ENCODE assay signal across 12 cellular contexts in genomic region chr2:152167070-152167469, GRCh38. TPM values are rescaled to one million over a fixed set of nuclear protein-coding genes. Genes with fewer than 3 reads are reported as not detected.
A peak's percentile ranks its signal among the peaks of the same experiment; 100 is the strongest.
DNase-seq lines count a peak whose midpoint lies in the region; ATAC-seq and TF ChIP-seq lines count a peak whose summit lies in the region.
"Had no signal": no experiment of that assay in that cellular context is flagged by ENCODE, and none has a peak within 500 bp of the region (broad histone marks: within the 10 kb centered on the region; RNA-seq: fewer than 3 reads in every experiment).

No MANE protein-coding gene starts in this region.

- TF ChIP-seq CTCF in choroid plexus epithelial cell (conservative IDR thresholded peaks at IDR 0.05; ENCODE audit: low read depth, low read length) = no peak

- H3K4me3 ChIP-seq in choroid plexus epithelial cell (ENCODE audit: low read depth, low read length) = no peak overlapping the region
- H3K4me3 ChIP-seq: tibial nerve had no signal

- peak; percentile 3 for DNase-seq in A172 (ENCODE audit: low spot score)
- peak; percentile 33 for DNase-seq in choroid plexus epithelial cell (ENCODE audit: low read depth)
- no peak for DNase-seq in kidney glomerular epithelial cell (lab: John Stamatoyannopoulos, UW)
- DNase-seq in NCI-H187 (lab: John Stamatoyannopoulos, UW) = no peak
- DNase-seq: effector memory CD4-positive, alpha-beta T cell; H9; stimulated activated CD4-positive, alpha-beta T cell treated with anti-CD3 and anti-CD28 coated beads, Interleukin-12 subunit alpha, Interleukin-12 subunit beta, amount 100 ng/mL, for 4 hours had no signal

- ATAC-seq in GM19035 (IDR thresholded peaks at IDR 0.05; ENCODE audit: unreplicated experiment) = peak; percentile 32
- ATAC-seq in HG03025 (IDR thresholded peaks at IDR 0.05; ENCODE audit: low FRiP score, unreplicated experiment) = peak; percentile 42
- ATAC-seq in HG03095 (IDR thresholded peaks at IDR 0.05; ENCODE audit: unreplicated experiment) = no peak
- ATAC-seq in GM21528 (IDR thresholded peaks at IDR 0.05; ENCODE audit: low FRiP score, unreplicated experiment) = no peak

RNA-seq across cellular contexts. Expression of gene STAM2, which starts 8.5 kb away (rescaled TPM):
- 35.2 and 44.2 TPM in 2 replicates for total RNA-seq in A172 (2014; rRNA removed; shearing (Covaris generic))

Comparison
In these comparisons a context has a peak if more than half of its experiments do, and no peak if none do; other contexts are left out.
1. DNase-seq: peak in A172 (single experiment) and choroid plexus epithelial cell (single experiment); none in kidney glomerular epithelial cell (single experiment) and NCI-H187 (0 of 2).
2. ATAC-seq: peak in GM19035 (single experiment) and HG03025 (single experiment); none in HG03095 (single experiment) and GM21528 (single experiment).